ENCODE assay signal across 8 cellular contexts in genomic region chr19:55255618-55256423, GRCh38. TPM values are rescaled to one million over a fixed set of nuclear protein-coding genes. Genes with fewer than 3 reads are reported as not detected.
A peak's percentile ranks its signal among the peaks of the same experiment; 100 is the strongest.
DNase-seq lines count a peak whose midpoint lies in the region; ATAC-seq and TF ChIP-seq lines count a peak whose summit lies in the region.

No MANE protein-coding gene starts in this region.

- H3K4me3 Mint-ChIP-seq in MCF 10A (ENCODE audit: unreplicated experiment) = peak overlapping the region; percentile 88
- H3K4me3 Mint-ChIP-seq in natural killer cell = peak overlapping the region; percentile 98
- no peak overlapping the region for H3K4me3 Mint-ChIP-seq in chondrocyte (ENCODE audit: unreplicated experiment)

- TF ChIP-seq CTCF in RWPE1 (conservative IDR thresholded peaks at IDR 0.05; ENCODE audit: low read depth) (no peak), MCF 10A (IDR thresholded peaks at IDR 0.05; ENCODE audit: unreplicated experiment) (no peak), natural killer cell (IDR thresholded peaks at IDR 0.05) (no peak), chondrocyte (IDR thresholded peaks at IDR 0.05) (no peak)

- no peak for ATAC-seq in GM18505 (IDR thresholded peaks at IDR 0.05; ENCODE audit: unreplicated experiment)
- no peak for ATAC-seq in natural killer cell
- ATAC-seq in esophagus mucosa = no peak
- no peak for ATAC-seq in HG03196 (IDR thresholded peaks at IDR 0.05; ENCODE audit: unreplicated experiment)

- H3K36me3 Mint-ChIP-seq in MCF 10A (ENCODE audit: insufficient read depth, unreplicated experiment) (peaks cover 24% of the 10 kb centered on the region), natural killer cell (no peaks in the 10 kb centered on the region), chondrocyte (ENCODE audit: low read depth) (peaks cover 1% of the 10 kb centered on the region)

- no peaks in the 10 kb centered on the region for H3K9me3 Mint-ChIP-seq in MCF 10A (ENCODE audit: unreplicated experiment)
- H3K9me3 Mint-ChIP-seq in natural killer cell = no peaks in the 10 kb centered on the region
- no peaks in the 10 kb centered on the region for H3K9me3 Mint-ChIP-seq in chondrocyte (ENCODE audit: low read depth)

- CTCF ChIA-PET in RWPE1 (lab: Yijun Ruan, JAX) (no interaction called here), MCF 10A (lab: Yijun Ruan, JAX) (interaction anchor here (0.6 to 1.3 kb wide), 8 partner anchors 11 to 1365 kb away, joined by 3 to 6 read pairs (median 3); no protein-coding TSS in a partner anchor)

- H3K4me1 Mint-ChIP-seq in MCF 10A (ENCODE audit: insufficient read depth, unreplicated experiment) (peaks cover 42% of the 10 kb centered on the region), natural killer cell (peaks cover 76 to 79% of the 10 kb centered on the region in 2 donors), chondrocyte (ENCODE audit: low read depth) (peaks cover 52% of the 10 kb centered on the region)

- no TSS peak for BruUV-seq in MCF 10A (replicated peaks; lab: Mats Ljungman, UMichigan)

- peak; percentile 35 for TF ChIP-seq POLR2A in GM18505 (IDR thresholded peaks at IDR 0.05; ENCODE audit: borderline replicate concordance, extremely low read depth, insufficient read depth, insufficient read length)

- H3K27me3 Mint-ChIP-seq in MCF 10A (ENCODE audit: insufficient read depth, unreplicated experiment) (no peaks in the 10 kb centered on the region), natural killer cell (ENCODE audit: low read depth in 2 of 2) (no peaks in the 10 kb centered on the region), chondrocyte (ENCODE audit: low read depth) (no peaks in the 10 kb centered on the region)

- H3K27ac Mint-ChIP-seq in MCF 10A (ENCODE audit: low read depth, unreplicated experiment) (peak overlapping the region; percentile 92), natural killer cell (peak overlapping the region; percentile 93 to 98), chondrocyte (ENCODE audit: unreplicated experiment) (no peak overlapping the region)

- intact Hi-C loops in MCF 10A (cut with micrococcal nuclease) = loop anchor here (5.0 kb wide), 1 partner anchor 89 kb away; the partner anchor contains the start of gene DNAAF3
- intact Hi-C loops in natural killer cell (cut with micrococcal nuclease) = loop anchor here (10.0 kb wide), 1 partner anchor 341 kb away; no protein-coding TSS in a partner anchor

- POLR2A ChIA-PET in RWPE1 (lab: Yijun Ruan, JAX; ENCODE audit: low non-redundant PET) (interaction anchor here (0.8 kb wide), 1 partner anchor 24 kb away, joined by 3 read pairs; the partner anchor contains the start of gene HSPBP1), MCF 10A (lab: Yijun Ruan, JAX) (interaction anchor here (0.5 to 3.3 kb wide), 7 partner anchors 23 to 138 kb away, joined by 3 to 16 read pairs (median 4); partner anchors contain the start of genes SYT5 and TMEM238)

- peak overlapping the region; percentile 99 for H3K27ac ChIP-seq in RWPE1

- no peak for DNase-seq in RWPE1 (ENCODE audit: low spot score)
- peak; percentile 20 for DNase-seq in MCF 10A (ENCODE audit: unreplicated experiment)
- DNase-seq in natural killer cell = no peak
- no peak for DNase-seq in NCI-H2227 treated with DMSO at 0.1 percent for 48 hours (lab: John Stamatoyannopoulos, UW)
- no peak for DNase-seq in chondrocyte (ENCODE audit: low spot score)

RNA-seq across cellular contexts. Expression of gene PPP6R1, which starts 3.0 kb away (rescaled TPM):
- 70.6 and 78.9 TPM in 2 replicates for total RNA-seq in MCF 10A (2022)
- 100 to 1,000 TPM; 252 to 275 (median 260) TPM for total RNA-seq in natural killer cell
- 47.4 TPM for total RNA-seq in esophagus mucosa
- 47.6 to 58.4 TPM (median 49.9 TPM) in 3 replicates for total RNA-seq in chondrocyte

RNA-seq across cellular contexts. Expression of gene HSPBP1, which starts 24.1 kb away (rescaled TPM):
- total RNA-seq in MCF 10A (2022) (49.2 and 53.1 TPM in 2 replicates), natural killer cell (10 to 100 TPM; 17.1 to 19.5 (median 18.5) TPM), esophagus mucosa (31.2 TPM), chondrocyte (22.7 to 30.3 TPM (median 24.2 TPM) in 3 replicates)

RNA-seq across cellular contexts. Expression of gene TMEM86B, which starts 27.3 kb away (rescaled TPM):
- total RNA-seq in MCF 10A (2022) = 4.2 and 4.7 TPM in 2 replicates
- 10 to 100 TPM; 12.6 to 14.7 (median 14.6) TPM for total RNA-seq in natural killer cell
- 1.8 TPM for total RNA-seq in esophagus mucosa
- 1.4 to 1.5 TPM (median 1.4 TPM) in 3 replicates for total RNA-seq in chondrocyte

RNA-seq across cellular contexts. Expression of gene BRSK1, which starts 28.0 kb away (rescaled TPM):
- total RNA-seq in MCF 10A (2022) (3.8 and 5.1 TPM in 2 replicates), natural killer cell (1 to 10 TPM; 6.0 to 9.8 (median 6.5) TPM), esophagus mucosa (0.28 TPM), chondrocyte (14.0 to 15.9 TPM (median 15.3 TPM) in 3 replicates)

RNA-seq across cellular contexts. Expression of gene PTPRH, which starts 46.5 kb away (rescaled TPM):
- total RNA-seq in MCF 10A (2022) (0.56 and 2.3 TPM in 2 replicates), natural killer cell (under 1 TPM in 1 of 3 donors, not detected in 2; 0.45 TPM), esophagus mucosa (3.6 TPM), chondrocyte (0.42 to 0.54 TPM in 2 of 3 replicates, not detected in the other)
